ENCODE assay signal across 8 cellular contexts in the genomic region with DNA sequence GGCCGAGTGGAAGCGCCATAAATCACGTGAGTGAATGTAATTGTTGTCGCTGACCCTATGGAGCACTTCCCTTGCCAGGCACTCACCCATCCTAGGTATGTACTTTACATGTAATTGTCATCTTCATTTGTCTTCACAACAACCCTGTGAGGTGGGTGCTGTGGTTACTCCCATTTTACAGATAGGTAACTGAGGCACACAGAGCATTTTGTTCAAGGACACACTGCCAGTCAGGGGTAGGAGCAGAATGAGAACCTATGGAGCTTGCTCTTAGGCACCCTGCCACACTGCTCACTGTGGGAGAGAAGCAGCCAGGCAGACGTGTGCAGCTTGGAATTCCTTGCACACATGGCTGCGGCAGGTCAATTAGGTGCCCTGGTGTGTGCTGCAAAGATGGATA. TPM values are rescaled to one million over a fixed set of nuclear protein-coding genes. Genes with fewer than 3 reads are reported as not detected.
DNase-seq lines count a peak whose midpoint lies in the region; ATAC-seq and TF ChIP-seq lines count a peak whose summit lies in the region.

No MANE protein-coding gene starts in this region.

- no peaks in the 10 kb centered on the region for H3K9me3 Mint-ChIP-seq in activated CD8-positive, alpha-beta memory T cell treated with anti-CD3 and anti-CD28 coated beads, Interleukin-2, amount 10 ng/mL, durations not matched to agents 7 days and 5 days (ENCODE audit: low read depth)
- H3K9me3 Mint-ChIP-seq in activated naive CD8-positive, alpha-beta T cell treated with anti-CD3 and anti-CD28 coated beads, Interleukin-2, amount 50 U/mL, for 24 hours = no peaks in the 10 kb centered on the region

- whole genome bisulfite sequencing in thyroid gland, 2 donors = 5 to 20% methylated on average over 6 of the region's 6 CpGs

- intact Hi-C loops in left lung (cut with DNase I) (no loop called here), thyroid gland (cut with DNase I) (no loop called here)

- H3K36me3 ChIP-seq in left lung = no peaks in the 10 kb centered on the region
- no peaks in the 10 kb centered on the region for H3K36me3 ChIP-seq in thyroid gland

- H3K4me1 ChIP-seq in left lung (peaks cover 5 to 16% of the 10 kb centered on the region in 2 donors), thyroid gland (peaks cover 7 to 12% of the 10 kb centered on the region in 2 donors)

- TF ChIP-seq CTCF in left lung (IDR thresholded peaks at IDR 0.05) (no peak), thyroid gland (IDR thresholded peaks at IDR 0.05) (no peak)

- peak overlapping the region; percentile 92 for H3K4me3 Mint-ChIP-seq in activated CD8-positive, alpha-beta memory T cell treated with anti-CD3 and anti-CD28 coated beads, Interleukin-2, amount 10 ng/mL, durations not matched to agents 7 days and 5 days
- H3K4me3 Mint-ChIP-seq in activated naive CD8-positive, alpha-beta T cell treated with anti-CD3 and anti-CD28 coated beads, Interleukin-2, amount 50 U/mL, for 24 hours = peak overlapping the region; percentile 88

- H3K4me1 Mint-ChIP-seq in activated CD8-positive, alpha-beta memory T cell treated with anti-CD3 and anti-CD28 coated beads, Interleukin-2, amount 10 ng/mL, durations not matched to agents 7 days and 5 days = peaks cover 22% of the 10 kb centered on the region
- peaks cover 25% of the 10 kb centered on the region for H3K4me1 Mint-ChIP-seq in activated naive CD8-positive, alpha-beta T cell treated with anti-CD3 and anti-CD28 coated beads, Interleukin-2, amount 50 U/mL, for 24 hours

- DNase-seq in activated CD8-positive, alpha-beta memory T cell treated with anti-CD3 and anti-CD28 coated beads, Interleukin-2, amount 10 ng/mL, durations not matched to agents 7 days and 5 days = no peak
- no peak for DNase-seq in activated CD8-positive, alpha-beta memory T cell treated with anti-CD3 and anti-CD28 coated beads, Interleukin-2, amount 50 U/mL, for 4 hours
- no peak for DNase-seq in activated naive CD8-positive, alpha-beta T cell treated with anti-CD3 and anti-CD28 coated beads, Interleukin-2, amount 50 U/mL, for 24 hours
- DNase-seq in left lung (no peak), thyroid gland (no peak), putamen (ENCODE audit: low spot score) (no peak)

- peak overlapping the region; percentile 80 to 82 for H3K4me3 ChIP-seq in left lung
- H3K4me3 ChIP-seq in thyroid gland (replicated peaks in 1 of 3) = peak overlapping the region; percentile 59 to 97 (median 75)

- H3K27ac ChIP-seq in left lung = peak overlapping the region; percentile 70 to 84
- no peak overlapping the region for H3K27ac ChIP-seq in thyroid gland

- peaks cover 6% of the 10 kb centered on the region for H3K36me3 Mint-ChIP-seq in activated CD8-positive, alpha-beta memory T cell treated with anti-CD3 and anti-CD28 coated beads, Interleukin-2, amount 10 ng/mL, durations not matched to agents 7 days and 5 days
- peaks cover 5% of the 10 kb centered on the region for H3K36me3 Mint-ChIP-seq in activated naive CD8-positive, alpha-beta T cell treated with anti-CD3 and anti-CD28 coated beads, Interleukin-2, amount 50 U/mL, for 24 hours (ENCODE audit: low read depth)

- peaks cover under 1% of the 10 kb centered on the region for H3K27me3 Mint-ChIP-seq in activated CD8-positive, alpha-beta memory T cell treated with anti-CD3 and anti-CD28 coated beads, Interleukin-2, amount 10 ng/mL, durations not matched to agents 7 days and 5 days
- no peaks in the 10 kb centered on the region for H3K27me3 Mint-ChIP-seq in activated naive CD8-positive, alpha-beta T cell treated with anti-CD3 and anti-CD28 coated beads, Interleukin-2, amount 50 U/mL, for 24 hours

- no peak for ATAC-seq in activated CD8-positive, alpha-beta memory T cell treated with anti-CD3 and anti-CD28 coated beads, Interleukin-2, amount 10 ng/mL, durations not matched to agents 7 days and 5 days
- ATAC-seq in activated naive CD8-positive, alpha-beta T cell treated with anti-CD3 and anti-CD28 coated beads, Interleukin-2, amount 50 U/mL, for 24 hours = peak; percentile 7
- ATAC-seq in left lung (no peak), GM18868 (IDR thresholded peaks at IDR 0.05; ENCODE audit: unreplicated experiment) (no peak), GM18498 (IDR thresholded peaks at IDR 0.05; ENCODE audit: unreplicated experiment) (no peak)

- H3K27ac Mint-ChIP-seq in activated CD8-positive, alpha-beta memory T cell treated with anti-CD3 and anti-CD28 coated beads, Interleukin-2, amount 10 ng/mL, durations not matched to agents 7 days and 5 days = peak overlapping the region; percentile 83
- peak overlapping the region; percentile 91 for H3K27ac Mint-ChIP-seq in activated naive CD8-positive, alpha-beta T cell treated with anti-CD3 and anti-CD28 coated beads, Interleukin-2, amount 50 U/mL, for 24 hours

- H3K9me3 ChIP-seq in left lung (no peaks in the 10 kb centered on the region), thyroid gland (no peaks in the 10 kb centered on the region)

- CTCF ChIA-PET in activated CD8-positive, alpha-beta memory T cell treated with anti-CD3 and anti-CD28 coated beads, Interleukin-2, amount 10 ng/mL, durations not matched to agents 7 days and 5 days (lab: Charles Lee) = interaction anchor here (1.1 to 1.4 kb wide), 2 partner anchors 14 to 581 kb away, joined by 3 to 5 read pairs; no protein-coding TSS in a partner anchor

- no peaks in the 10 kb centered on the region for H3K27me3 ChIP-seq in left lung
- H3K27me3 ChIP-seq in thyroid gland = no peaks in the 10 kb centered on the region

- no peak for TF ChIP-seq POLR2A in thyroid gland (IDR thresholded peaks at IDR 0.05)

RNA-seq across cellular contexts. Expression of a gene that starts 0.8 kb away (rescaled TPM):
- under 1 TPM; 0.14 to 0.32 TPM for total RNA-seq in activated CD8-positive, alpha-beta memory T cell treated with anti-CD3 and anti-CD28 coated beads, Interleukin-2, amount 10 ng/mL, durations not matched to agents 7 days and 5 days
- total RNA-seq in left lung (1 to 10 TPM; 2.0 to 3.2 TPM), thyroid gland (10 to 100 TPM; 10.9 to 26.1 (median 14.1) TPM)

RNA-seq across cellular contexts. Expression of a gene that starts 49.4 kb away (rescaled TPM):
- not detected for total RNA-seq in activated CD8-positive, alpha-beta memory T cell treated with anti-CD3 and anti-CD28 coated beads, Interleukin-2, amount 10 ng/mL, durations not matched to agents 7 days and 5 days
- total RNA-seq in left lung = not detected
- not detected for total RNA-seq in thyroid gland

Comparison
In these comparisons a context has a peak if more than half of its experiments do, and no peak if none do; other contexts are left out.
1. H3K27ac ChIP-seq: peak in left lung (2 of 2); none in thyroid gland (0 of 3).